Comparison of ENCODE assay signal across 25 cellular contexts in the genomic region with DNA sequence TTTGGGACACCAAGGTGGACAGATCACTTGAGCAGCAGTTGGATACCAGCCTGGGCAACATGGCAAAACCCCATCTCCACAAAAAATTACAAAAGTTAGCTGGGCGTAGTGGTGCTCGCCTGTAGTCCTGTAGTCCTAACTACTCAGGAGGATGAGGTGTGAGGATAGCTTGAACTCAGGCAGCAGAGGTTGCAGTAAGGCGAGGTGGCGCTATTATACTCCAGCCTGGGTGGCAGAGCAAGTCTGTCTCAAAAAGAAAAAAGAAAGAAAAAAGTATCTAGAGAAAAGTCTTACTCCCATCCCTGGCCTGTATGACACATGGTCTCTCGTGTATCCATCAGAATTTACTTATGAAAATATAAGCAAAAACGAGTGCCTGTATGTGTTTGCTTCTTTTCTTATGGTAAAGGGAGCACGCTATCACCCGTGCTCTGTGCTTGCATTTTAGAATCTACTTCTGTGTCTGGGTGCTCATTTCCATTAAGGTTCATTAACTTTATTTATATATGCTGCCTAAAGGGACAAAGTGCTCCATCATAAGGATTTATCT. TPM values are rescaled to one million over a fixed set of nuclear protein-coding genes. Genes with fewer than 3 reads are reported as not detected.
DNase-seq lines count a peak whose midpoint lies in the region; ATAC-seq, FAIRE-seq and TF ChIP-seq lines count a peak whose summit lies in the region.
"Had no signal": no experiment of that assay in that cellular context is flagged by ENCODE, and none has a peak within 500 bp of the region (broad histone marks: within the 10 kb centered on the region; RNA-seq: fewer than 3 reads in every experiment).

No MANE protein-coding gene starts in this region.

- H3K27me3 ChIP-seq in GM23338 (ENCODE audit: insufficient read depth), result peaks cover 28% of the 10 kb centered on the region
- H3K27me3 ChIP-seq in Peyer's patch, result no peaks in the 10 kb centered on the region
- peaks cover 0 to 5% of the 10 kb centered on the region in 2 donors for H3K27me3 ChIP-seq in small intestine (ENCODE audit: control insufficient read depth in 2 of 2, insufficient read depth in 2 of 2, low read length in 2 of 2)
- H3K27me3 ChIP-seq in WERI-Rb-1 (ENCODE audit: insufficient read depth, low read depth, severe bottlenecking), result no peaks in the 10 kb centered on the region
- H3K27me3 ChIP-seq: right atrium auricular region had no signal

- no peak overlapping the region for H2AFZ ChIP-seq in GM23338

- H3K27ac Mint-ChIP-seq in GM23338, result no peak overlapping the region
- H3K27ac Mint-ChIP-seq: activated naive CD8-positive, alpha-beta T cell; activated T-helper 17 cell treated with anti-CD3 and anti-CD28 coated beads, Interleukin-2, amount 50 U/mL, for 72 hours; CD4-positive, alpha-beta T cell had no signal

- no peak for FAIRE-seq in small intestine (lab: Jason Lieb, UNC)
- FAIRE-seq: HTR-8/SVneo had no signal

- TF ChIP-seq POLR2A in Peyer's patch (IDR thresholded peaks at IDR 0.05), result peak in 1 of 2 donors; percentile 54

- H3K4me3 Mint-ChIP-seq in GM23338, result no peak overlapping the region
- H3K4me3 Mint-ChIP-seq: activated T-helper 17 cell treated with anti-CD3 and anti-CD28 coated beads, Interleukin-2, amount 50 U/mL, for 72 hours; CD4-positive, alpha-beta T cell had no signal

- H3K27me3 Mint-ChIP-seq in GM23338 (ENCODE audit: insufficient read depth, low read depth, poor library complexity), result peaks cover 28% of the 10 kb centered on the region

- no peaks in the 10 kb centered on the region for H3K79me2 ChIP-seq in GM23338 (replicated peaks; ENCODE audit: insufficient read depth)

- no peaks in the 10 kb centered on the region for H3K9me3 ChIP-seq in Peyer's patch
- no peaks in the 10 kb centered on the region for H3K9me3 ChIP-seq in small intestine (ENCODE audit: control insufficient read depth, low read depth)
- no peaks in the 10 kb centered on the region for H3K9me3 ChIP-seq in WERI-Rb-1 (ENCODE audit: severe bottlenecking)
- H3K9me3 ChIP-seq: neutrophil, right atrium auricular region had no signal

- no peaks in the 10 kb centered on the region; the same call in 2 of the 3 replicates for H3K36me3 Mint-ChIP-seq in GM23338 (ENCODE audit: low read depth)
- H3K36me3 Mint-ChIP-seq: activated naive CD8-positive, alpha-beta T cell had no signal

- H3K9me3 Mint-ChIP-seq in GM23338, result peaks cover 26% of the 10 kb centered on the region
- H3K9me3 Mint-ChIP-seq: activated T-helper 17 cell treated with anti-CD3 and anti-CD28 coated beads, Interleukin-2, amount 50 U/mL, for 72 hours; CD4-positive, alpha-beta T cell had no signal

- WGBS in small intestine, 3 donors, result 30 to 63% (median 31%) methylated on average over 8 of the region's 8 CpGs

- H3K4me1 ChIP-seq in GM23338 (ENCODE audit: insufficient read depth) (peaks cover 14% of the 10 kb centered on the region), Peyer's patch (peaks cover 6 to 33% (median 10%) of the 10 kb centered on the region in 4 donors), small intestine (ENCODE audit: control insufficient read depth in 2 of 2, insufficient read depth in 1 of 2, low read depth in 1 of 2, low read length in 1 of 2) (peaks cover 4 to 8% of the 10 kb centered on the region in 2 donors)

- no peak overlapping the region for H3K4me2 ChIP-seq in GM23338

- no peaks in the 10 kb centered on the region for H4K20me1 ChIP-seq in GM23338 (replicated peaks; ENCODE audit: insufficient read depth)

- TF ChIP-seq CTCF in GM23338 (conservative IDR thresholded peaks at IDR 0.05; ENCODE audit: low read depth in 2 of 2) (peak; percentile 14 to 54; a peak in 3 of 4 replicates), Peyer's patch (IDR thresholded peaks at IDR 0.05) (no peak), WERI-Rb-1 (IDR thresholded peaks at IDR 0.05; ENCODE audit: low read depth, low read length) (no peak)

- no peaks in the 10 kb centered on the region for H3K9me2 ChIP-seq in GM23338 (ENCODE audit: insufficient read depth)

- no peak overlapping the region for H3K27ac ChIP-seq in GM23338 (ENCODE audit: low read depth)
- H3K27ac ChIP-seq in Peyer's patch, result peak overlapping the region in 3 of 4 donors; percentile 2 to 89 (median 79)
- H3K27ac ChIP-seq in small intestine (ENCODE audit: low read depth in 1 of 2, low read length in 1 of 2), result peak overlapping the region; percentile 48 to 65
- no peak overlapping the region for H3K27ac ChIP-seq in WERI-Rb-1
- H3K27ac ChIP-seq: neutrophil had no signal

- H3K36me3 ChIP-seq in GM23338 (ENCODE audit: insufficient read depth) (no peaks in the 10 kb centered on the region), Peyer's patch (no peaks in the 10 kb centered on the region), small intestine (ENCODE audit: control insufficient read depth in 2 of 2, insufficient read depth in 2 of 2, low read length in 2 of 2) (no peaks in the 10 kb centered on the region), WERI-Rb-1 (no peaks in the 10 kb centered on the region)
- H3K36me3 ChIP-seq: neutrophil, right atrium auricular region had no signal

- peaks cover 5% of the 10 kb centered on the region; the same call in 2 of the 3 replicates for H3K4me1 Mint-ChIP-seq in GM23338
- H3K4me1 Mint-ChIP-seq: activated T-helper 17 cell treated with anti-CD3 and anti-CD28 coated beads, Interleukin-2, amount 50 U/mL, for 72 hours had no signal

- peaks cover 10% of the 10 kb centered on the region for H3F3A ChIP-seq in GM23338 (replicated peaks; ENCODE audit: low read depth)

- peak; percentile 22 for ATAC-seq in GM23338
- ATAC-seq in left lobe of liver, result peak; percentile 38
- ATAC-seq in HG03457 (IDR thresholded peaks at IDR 0.05; ENCODE audit: unreplicated experiment), result no peak
- ATAC-seq: activated T-helper 17 cell treated with anti-CD3 and anti-CD28 coated beads, Interleukin-2, amount 50 U/mL, for 72 hours; left cardiac atrium had no signal

- no peak for DNase-seq in GM23338 (ENCODE audit: low spot score)
- no peak for DNase-seq in Peyer's patch
- no peak for DNase-seq in left lobe of liver (ENCODE audit: low spot score)
- no peak for DNase-seq in small intestine
- DNase-seq in dermis blood vessel endothelial cell, result no peak
- no peak for DNase-seq in WERI-Rb-1
- DNase-seq: activated CD4-positive, alpha-beta T cell treated with anti-CD3 and anti-CD28 coated beads for 4 hours; CD4-positive, alpha-beta T cell; DMS79 treated with DMSO at 0.1 percent for 48 hours; glutamatergic neuron; H7; Kasumi-1; left cardiac atrium; midbrain; NCI-H1105; NCI-H2081; NK-92 treated with Interleukin-12 subunit alpha and Interleukin-12 subunit beta, amount 100 ng/mL, for 24 hours; stimulated activated CD4-positive, alpha-beta T cell treated with anti-CD3 and anti-CD28 coated beads, Interleukin-15, amount 100 ng/mL, for 24 hours; SW 1271 had no signal

- H3K4me3 ChIP-seq in GM23338 (no peak overlapping the region), Peyer's patch (no peak overlapping the region), small intestine (ENCODE audit: low read depth in 1 of 2, low read length in 2 of 2) (no peak overlapping the region), WERI-Rb-1 (ENCODE audit: low read depth, low read length) (no peak overlapping the region)
- H3K4me3 ChIP-seq: right atrium auricular region had no signal

TF ChIP-seq in GM23338, 12 proteins besides CTCF, POLR2A, EP300 and RAD21:
- TF ChIP-seq STAT1 (IDR thresholded peaks at IDR 0.05; ENCODE audit: unreplicated experiment) (no peak), EZH2phosphoT487 (IDR thresholded peaks at IDR 0.05; ENCODE audit: unreplicated experiment) (no peak), CREB1 (CRISPR knock-in tag; IDR thresholded peaks at IDR 0.05; ENCODE audit: low read depth) (no peak), ZNF331 (CRISPR knock-in tag; IDR thresholded peaks at IDR 0.05; ENCODE audit: low read depth) (no peak), EZH2 (IDR thresholded peaks at IDR 0.05; ENCODE audit: low read depth, unreplicated experiment) (no peak), NANOG (IDR thresholded peaks at IDR 0.05; ENCODE audit: borderline replicate concordance) (no peak), ZNF114 (CRISPR knock-in tag; IDR thresholded peaks at IDR 0.05) (no peak), JUNB (IDR thresholded peaks at IDR 0.05; ENCODE audit: unreplicated experiment) (no peak)
- TF ChIP-seq, protein P1, sequence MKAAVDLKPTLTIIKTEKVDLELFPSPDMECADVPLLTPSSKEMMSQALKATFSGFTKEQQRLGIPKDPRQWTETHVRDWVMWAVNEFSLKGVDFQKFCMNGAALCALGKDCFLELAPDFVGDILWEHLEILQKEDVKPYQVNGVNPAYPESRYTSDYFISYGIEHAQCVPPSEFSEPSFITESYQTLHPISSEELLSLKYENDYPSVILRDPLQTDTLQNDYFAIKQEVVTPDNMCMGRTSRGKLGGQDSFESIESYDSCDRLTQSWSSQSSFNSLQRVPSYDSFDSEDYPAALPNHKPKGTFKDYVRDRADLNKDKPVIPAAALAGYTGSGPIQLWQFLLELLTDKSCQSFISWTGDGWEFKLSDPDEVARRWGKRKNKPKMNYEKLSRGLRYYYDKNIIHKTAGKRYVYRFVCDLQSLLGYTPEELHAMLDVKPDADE (IDR thresholded peaks at IDR 0.05), result no peak

RNA-seq across cellular contexts. Expression of a gene that starts 15.4 kb away (rescaled TPM):
- total RNA-seq in GM23338 (2014; rRNA removed; shearing (Covaris generic)), result 9.5 and 11.5 TPM in 2 replicates
- polyA plus RNA-seq in GM23338 (2016; fragmentation: Nextera tagmentation; extraction: Ambion mirVana) (2.6 and 4.3 TPM in 2 replicates), small intestine (10 to 100 TPM; 29.5 to 33.3 (median 29.7) TPM)
- total RNA-seq in Peyer's patch (100 to 1,000 TPM in 3 of 4 donors, 10 to 100 TPM in 1; 80.6 to 372 (median 118) TPM), left lobe of liver (56.6 TPM), dermis blood vessel endothelial cell (141 and 197 TPM in 2 replicates)

RNA-seq across cellular contexts. Expression of a gene that starts 46.5 kb away (rescaled TPM):
- 46.6 and 62.4 TPM in 2 replicates for total RNA-seq in GM23338 (2014; rRNA removed; shearing (Covaris generic))
- 232 and 238 TPM in 2 replicates for polyA plus RNA-seq in GM23338 (2016; fragmentation: Nextera tagmentation; extraction: Ambion mirVana)
- total RNA-seq in Peyer's patch, result 10 to 100 TPM; 27.4 to 49.5 (median 38.1) TPM
- 23.4 TPM for total RNA-seq in left lobe of liver
- 100 to 1,000 TPM in 2 of 3 donors, 10 to 100 TPM in 1; 97.0 to 135 (median 103) TPM for polyA plus RNA-seq in small intestine
- 50.5 and 54.7 TPM in 2 replicates for total RNA-seq in dermis blood vessel endothelial cell

RNA-seq across cellular contexts. Expression of a gene that starts 46.6 kb away (rescaled TPM):
- total RNA-seq in GM23338 (2014; rRNA removed; shearing (Covaris generic)), result 13.7 and 27.7 TPM in 2 replicates
- polyA plus RNA-seq in GM23338 (2016; fragmentation: Nextera tagmentation; extraction: Ambion mirVana), result 14.3 TPM in 2 replicates
- 10 to 100 TPM; 30.2 to 59.5 (median 49.2) TPM for total RNA-seq in Peyer's patch
- 14.8 TPM for total RNA-seq in left lobe of liver
- 10 to 100 TPM; 10.3 to 40.7 (median 22.7) TPM for polyA plus RNA-seq in small intestine
- total RNA-seq in dermis blood vessel endothelial cell, result 12.1 and 20.9 TPM in 2 replicates

Comparison
In these comparisons a context has a peak if more than half of its experiments do, and no peak if none do; other contexts are left out.
1. H3K27ac ChIP-seq: peak in Peyer's patch (3 of 4) and small intestine (2 of 2); none in GM23338 (single experiment) and WERI-Rb-1 (single experiment).
2. CTCF ChIP-seq: peak in GM23338 (2 of 2); none in Peyer's patch (0 of 6) and WERI-Rb-1 (single experiment).